Comparison of ENCODE assay signal across 1 cellular context in the genomic region with DNA sequence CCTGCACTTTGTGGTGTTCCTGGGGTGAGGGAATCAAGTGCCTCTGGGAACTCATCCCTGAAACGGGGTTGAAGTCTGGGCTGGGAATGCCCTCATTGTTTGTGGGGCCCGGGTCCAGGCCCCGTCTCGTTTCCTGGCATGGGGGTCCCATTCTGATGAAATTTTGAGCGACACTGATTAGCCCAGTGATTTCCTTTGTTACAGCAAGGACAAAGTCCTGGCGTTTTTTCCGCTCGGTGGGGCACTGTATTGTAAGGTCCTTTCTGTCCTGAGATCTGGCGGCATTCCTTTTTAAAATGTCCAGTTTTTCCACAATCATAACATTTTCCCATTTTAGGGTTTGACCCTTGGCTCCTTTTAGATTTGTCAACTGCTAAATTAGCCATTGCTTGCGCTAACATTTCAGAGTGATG.
A peak's percentile ranks its signal among the peaks of the same experiment; 100 is the strongest.
TF ChIP-seq lines count a peak whose summit lies in the region.
"Not testable (repeated sequence)": the region's sequence is repeated elsewhere in the genome, so short reads cannot be mapped to it uniquely, and the experiment has no call there.

No MANE protein-coding gene starts in this region.

TF ChIP-seq in HepG2, 621 proteins besides CTCF, POLR2A, EP300 and RAD21:
- TF ChIP-seq ZNF512B (CRISPR knock-in tag; IDR thresholded peaks at IDR 0.05; ENCODE audit: borderline replicate concordance) (0 out of 2 replicates have a peak, but pooled peaks have one; percentile 59), HNF4A (CRISPR knock-in tag; IDR thresholded peaks at IDR 0.05) (peak; percentile 56), SOX13 (IDR thresholded peaks at IDR 0.05) (peak; percentile 44; the same call in 1 of the 2 replicates), SOX13 (CRISPR knock-in tag; conservative IDR thresholded peaks at IDR 0.05 in 1 of 2, IDR thresholded peaks at IDR 0.05 in 1 of 2) (peak in 1 of 2 experiments; percentile 74; a peak in 2 of 4 replicates), GFI1 (CRISPR knock-in tag; IDR thresholded peaks at IDR 0.05; ENCODE audit: borderline replicate concordance) (peak; percentile 57), CEBPG (CRISPR knock-in tag; IDR thresholded peaks at IDR 0.05) (peak; percentile 4; the same call in 1 of the 2 replicates), HNF4G (IDR thresholded peaks at IDR 0.05; ENCODE audit: borderline replicate concordance, low read depth, low read length) (0 out of 2 replicates have a peak, but pooled peaks have one; percentile 27), ZNF7 (CRISPR knock-in tag; IDR thresholded peaks at IDR 0.05) (peak; percentile 87), ZNF572 (CRISPR knock-in tag; IDR thresholded peaks at IDR 0.05) (0 out of 2 replicates have a peak, but pooled peaks have one; percentile 31), ZBTB7B (CRISPR knock-in tag; IDR thresholded peaks at IDR 0.05) (peak; percentile 73), SOX5 (CRISPR knock-in tag; IDR thresholded peaks at IDR 0.05; ENCODE audit: borderline replicate concordance) (peak; percentile 48; the same call in 1 of the 2 replicates), ZNF280D (CRISPR knock-in tag; IDR thresholded peaks at IDR 0.05) (peak; percentile 71; the same call in 1 of the 2 replicates), PHF8 (CRISPR knock-in tag; IDR thresholded peaks at IDR 0.05) (0 out of 2 replicates have a peak, but pooled peaks have one; percentile 4), GZF1 (CRISPR knock-in tag; IDR thresholded peaks at IDR 0.05) (0 out of 2 replicates have a peak, but pooled peaks have one; percentile 22), SOX6 (CRISPR knock-in tag; IDR thresholded peaks at IDR 0.05) (peak; percentile 57), SALL1 (CRISPR knock-in tag; IDR thresholded peaks at IDR 0.05) (peak; percentile 22; the same call in 1 of the 2 replicates)
- TF ChIP-seq HNF4G (CRISPR knock-in tag; IDR thresholded peaks at IDR 0.05; ENCODE audit: borderline replicate concordance, low read depth); SOX6 (IDR thresholded peaks at IDR 0.05): not testable (repeated sequence)
- TF ChIP-seq, protein P1, sequence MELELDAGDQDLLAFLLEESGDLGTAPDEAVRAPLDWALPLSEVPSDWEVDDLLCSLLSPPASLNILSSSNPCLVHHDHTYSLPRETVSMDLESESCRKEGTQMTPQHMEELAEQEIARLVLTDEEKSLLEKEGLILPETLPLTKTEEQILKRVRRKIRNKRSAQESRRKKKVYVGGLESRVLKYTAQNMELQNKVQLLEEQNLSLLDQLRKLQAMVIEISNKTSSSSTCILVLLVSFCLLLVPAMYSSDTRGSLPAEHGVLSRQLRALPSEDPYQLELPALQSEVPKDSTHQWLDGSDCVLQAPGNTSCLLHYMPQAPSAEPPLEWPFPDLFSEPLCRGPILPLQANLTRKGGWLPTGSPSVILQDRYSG (CRISPR knock-in tag; IDR thresholded peaks at IDR 0.05), result peak; percentile 70; the same call in 1 of the 2 replicates
- TF ChIP-seq, protein P2, sequence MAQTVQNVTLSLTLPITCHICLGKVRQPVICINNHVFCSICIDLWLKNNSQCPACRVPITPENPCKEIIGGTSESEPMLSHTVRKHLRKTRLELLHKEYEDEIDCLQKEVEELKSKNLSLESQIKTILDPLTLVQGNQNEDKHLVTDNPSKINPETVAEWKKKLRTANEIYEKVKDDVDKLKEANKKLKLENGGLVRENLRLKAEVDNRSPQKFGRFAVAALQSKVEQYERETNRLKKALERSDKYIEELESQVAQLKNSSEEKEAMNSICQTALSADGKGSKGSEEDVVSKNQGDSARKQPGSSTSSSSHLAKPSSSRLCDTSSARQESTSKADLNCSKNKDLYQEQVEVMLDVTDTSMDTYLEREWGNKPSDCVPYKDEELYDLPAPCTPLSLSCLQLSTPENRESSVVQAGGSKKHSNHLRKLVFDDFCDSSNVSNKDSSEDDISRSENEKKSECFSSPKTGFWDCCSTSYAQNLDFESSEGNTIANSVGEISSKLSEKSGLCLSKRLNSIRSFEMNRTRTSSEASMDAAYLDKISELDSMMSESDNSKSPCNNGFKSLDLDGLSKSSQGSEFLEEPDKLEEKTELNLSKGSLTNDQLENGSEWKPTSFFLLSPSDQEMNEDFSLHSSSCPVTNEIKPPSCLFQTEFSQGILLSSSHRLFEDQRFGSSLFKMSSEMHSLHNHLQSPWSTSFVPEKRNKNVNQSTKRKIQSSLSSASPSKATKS (CRISPR knock-in tag; IDR thresholded peaks at IDR 0.05), result 0 out of 2 replicates have a peak, but pooled peaks have one; percentile 52
- TF ChIP-seq, protein P3, sequence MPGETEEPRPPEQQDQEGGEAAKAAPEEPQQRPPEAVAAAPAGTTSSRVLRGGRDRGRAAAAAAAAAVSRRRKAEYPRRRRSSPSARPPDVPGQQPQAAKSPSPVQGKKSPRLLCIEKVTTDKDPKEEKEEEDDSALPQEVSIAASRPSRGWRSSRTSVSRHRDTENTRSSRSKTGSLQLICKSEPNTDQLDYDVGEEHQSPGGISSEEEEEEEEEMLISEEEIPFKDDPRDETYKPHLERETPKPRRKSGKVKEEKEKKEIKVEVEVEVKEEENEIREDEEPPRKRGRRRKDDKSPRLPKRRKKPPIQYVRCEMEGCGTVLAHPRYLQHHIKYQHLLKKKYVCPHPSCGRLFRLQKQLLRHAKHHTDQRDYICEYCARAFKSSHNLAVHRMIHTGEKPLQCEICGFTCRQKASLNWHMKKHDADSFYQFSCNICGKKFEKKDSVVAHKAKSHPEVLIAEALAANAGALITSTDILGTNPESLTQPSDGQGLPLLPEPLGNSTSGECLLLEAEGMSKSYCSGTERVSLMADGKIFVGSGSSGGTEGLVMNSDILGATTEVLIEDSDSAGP (CRISPR knock-in tag; IDR thresholded peaks at IDR 0.05; ENCODE audit: borderline replicate concordance), result peak; percentile 9; the same call in 1 of the 2 replicates
